In genomic region chr12:76201316-76201715, GRCh38 we compare ENCODE assay signal across 18 cellular contexts.
"Had no signal": no experiment of that assay in that cellular context is flagged by ENCODE, and none has a peak within 500 bp of the region (broad histone marks: within the 10 kb centered on the region; RNA-seq: fewer than 3 reads in every experiment).

No MANE protein-coding gene starts in this region.

- H3K4me1 ChIP-seq: body of pancreas, tibial artery, vagina had no signal

- DNase-seq: activated CD4-positive, alpha-beta T cell treated with anti-CD3 and anti-CD28 coated beads, Interleukin-2, amount 50 U/mL, for 4 hours; activated CD4-positive, CD25-positive, alpha-beta regulatory T cell treated with anti-CD3 and anti-CD28 coated beads, Interleukin-2, amount 50 U/mL, for 72 hours; activated CD8-positive, alpha-beta memory T cell treated with anti-CD3 and anti-CD28 coated beads, Interleukin-2, amount 10 ng/mL, durations not matched to agents 7 days and 5 days; activated effector memory CD4-positive, alpha-beta T cell treated with Interleukin-2 at 50 U/mL for 16 hours; activated T-cell treated with anti-CD3 and anti-CD28 coated beads, Interleukin-2, amount 50 U/mL, for 24 hours; body of pancreas; central memory CD4-positive, alpha-beta T cell; cortex of kidney; effector memory CD8-positive, alpha-beta T cell; erythroblast; naive thymus-derived CD4-positive, alpha-beta T cell; posterior cingulate gyrus; small intestine; tibial artery had no signal

- H3K27me3 ChIP-seq: body of pancreas, neutrophil, tibial artery, vagina had no signal

- H3K27ac ChIP-seq: body of pancreas, neutrophil, tibial artery, vagina had no signal

- H3K36me3 ChIP-seq: neutrophil, tibial artery, vagina had no signal

- H3K4me3 ChIP-seq: body of pancreas, lung, tibial artery, vagina had no signal

- H3K27ac Mint-ChIP-seq: activated CD8-positive, alpha-beta memory T cell treated with anti-CD3 and anti-CD28 coated beads, Interleukin-2, amount 10 ng/mL, durations not matched to agents 7 days and 5 days; activated naive CD4-positive, alpha-beta T cell treated with anti-CD3 and anti-CD28 coated beads, Interleukin-2, amount 50 U/mL, for 24 hours; activated T-cell treated with anti-CD3 and anti-CD28 coated beads, Interleukin-2, amount 50 U/mL, for 24 hours; effector memory CD8-positive, alpha-beta T cell; naive thymus-derived CD4-positive, alpha-beta T cell had no signal

- H3K4me3 Mint-ChIP-seq: activated CD8-positive, alpha-beta memory T cell treated with anti-CD3 and anti-CD28 coated beads, Interleukin-2, amount 10 ng/mL, durations not matched to agents 7 days and 5 days; activated naive CD4-positive, alpha-beta T cell treated with anti-CD3 and anti-CD28 coated beads, Interleukin-2, amount 50 U/mL, for 24 hours; activated T-cell treated with anti-CD3 and anti-CD28 coated beads, Interleukin-2, amount 50 U/mL, for 24 hours; effector memory CD8-positive, alpha-beta T cell; naive thymus-derived CD4-positive, alpha-beta T cell had no signal

- H3K9me3 ChIP-seq: body of pancreas had no signal
